Comparison of ENCODE assay signal across 1 cellular context in genomic region chr17:16465861-16466338, GRCh38.
TF ChIP-seq lines count a peak whose summit lies in the region.

No MANE protein-coding gene starts in this region.

TF ChIP-seq in HepG2, 621 proteins besides CTCF, POLR2A, EP300 and RAD21:
- TF ChIP-seq ZNF296 (CRISPR knock-in tag; conservative IDR thresholded peaks at IDR 0.05) (no peak), HOXD1 (CRISPR knock-in tag; IDR thresholded peaks at IDR 0.05) (no peak), ZNF615 (CRISPR knock-in tag; IDR thresholded peaks at IDR 0.05; ENCODE audit: borderline replicate concordance) (no peak), NFAT5 (CRISPR knock-in tag; IDR thresholded peaks at IDR 0.05) (no peak), ZNF280B (CRISPR knock-in tag; IDR thresholded peaks at IDR 0.05; ENCODE audit: borderline replicate concordance) (no peak), ZNF512 (CRISPR knock-in tag; IDR thresholded peaks at IDR 0.05) (no peak), HMG20A (CRISPR knock-in tag; IDR thresholded peaks at IDR 0.05; ENCODE audit: borderline replicate concordance) (no peak), ZNF761 (CRISPR knock-in tag; conservative IDR thresholded peaks at IDR 0.05) (no peak)
